In the genomic region with DNA sequence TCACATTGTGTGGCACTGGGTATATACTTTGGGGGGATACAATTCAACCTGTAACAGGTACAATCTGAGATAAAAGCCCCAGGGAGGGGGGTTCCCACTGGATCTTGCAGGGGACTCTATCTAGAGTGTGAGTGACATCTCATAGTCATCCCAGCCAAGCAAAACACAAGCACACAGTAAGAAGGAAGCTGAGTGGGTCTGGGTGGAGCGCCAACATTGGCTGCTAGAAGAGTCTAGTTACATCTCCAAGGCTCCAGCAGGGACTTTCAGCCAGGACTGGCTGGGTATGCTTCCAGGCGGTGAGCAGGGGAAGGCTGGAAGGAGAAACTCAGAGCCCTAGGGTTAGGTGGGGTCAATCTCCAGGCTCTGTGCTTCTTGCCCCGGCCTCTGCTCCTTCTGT, we compare ENCODE assay signal across 18 cellular contexts. TPM values are rescaled to one million over a fixed set of nuclear protein-coding genes. Genes with fewer than 3 reads are reported as not detected.
A peak's percentile ranks its signal among the peaks of the same experiment; 100 is the strongest.
DNase-seq lines count a peak whose midpoint lies in the region; ATAC-seq and TF ChIP-seq lines count a peak whose summit lies in the region.
"Had no signal": no experiment of that assay in that cellular context is flagged by ENCODE, and none has a peak within 500 bp of the region (broad histone marks: within the 10 kb centered on the region; RNA-seq: fewer than 3 reads in every experiment).

No MANE protein-coding gene starts in this region.

- peaks cover 23 to 25% of the 10 kb centered on the region in 2 donors for H3K4me1 Mint-ChIP-seq in natural killer cell treated with Interleukin-12 subunit alpha and Interleukin-12 subunit beta and Interleukin-15 and Interleukin-18, amount 100 ng/mL, for 72 hours (ENCODE audit: low read depth in 2 of 2)

- peak; percentile 76 for ATAC-seq in Right ventricle myocardium inferior
- no peak for ATAC-seq in natural killer cell treated with Interleukin-12 subunit alpha and Interleukin-12 subunit beta and Interleukin-15 and Interleukin-18, amount 100 ng/mL, for 72 hours
- ATAC-seq: Panc1 had no signal

- no peak overlapping the region for H3K4me3 Mint-ChIP-seq in natural killer cell treated with Interleukin-12 subunit alpha and Interleukin-12 subunit beta and Interleukin-15 and Interleukin-18, amount 100 ng/mL, for 72 hours

- intact Hi-C loops in Right ventricle myocardium inferior (cut with DNase I) (no loop called here), left ventricle myocardium inferior (cut with micrococcal nuclease) (no loop called here)

- H3K27me3 ChIP-seq in right atrium auricular region: no peaks in the 10 kb centered on the region
- no peaks in the 10 kb centered on the region for H3K27me3 ChIP-seq in brain microvascular endothelial cell (replicated peaks)
- no peaks in the 10 kb centered on the region for H3K27me3 ChIP-seq in left ventricle myocardium inferior (ENCODE audit: low read depth)

- H3K4me3 ChIP-seq in right atrium auricular region (no peak overlapping the region), brain microvascular endothelial cell (ENCODE audit: low read depth, low read length) (no peak overlapping the region), left ventricle myocardium inferior (no peak overlapping the region)
- H3K4me3 ChIP-seq: A549 had no signal

- peaks cover 14 to 16% of the 10 kb centered on the region in 2 donors for H3K27me3 Mint-ChIP-seq in natural killer cell treated with Interleukin-12 subunit alpha and Interleukin-12 subunit beta and Interleukin-15 and Interleukin-18, amount 100 ng/mL, for 72 hours

- DNase-seq in Right ventricle myocardium inferior (ENCODE audit: missing footprints) (no peak), right atrium auricular region (ENCODE audit: low spot score) (no peak), brain microvascular endothelial cell (peak; percentile 77), left ventricle myocardium inferior (peak; percentile 41), activated gamma-delta T cell (lab: John Stamatoyannopoulos, UW) (no peak), HT-29 (ENCODE audit: low spot score) (no peak)
- no peak for DNase-seq in natural killer cell treated with Interleukin-12 subunit alpha and Interleukin-12 subunit beta and Interleukin-15 and Interleukin-18, amount 100 ng/mL, for 72 hours (ENCODE audit: low spot score)
- no peak for DNase-seq in activated CD4-positive, alpha-beta T cell treated with anti-CD3 and anti-CD28 coated beads for 48 hours
- DNase-seq: activated CD8-positive, alpha-beta memory T cell treated with anti-CD3 and anti-CD28 coated beads, Interleukin-2, amount 50 U/mL, for 4 hours; Caco-2; hippocampal formation; NCI-H187; NCI-H526 treated with DMSO at 0.1 percent for 48 hours had no signal

- no peak overlapping the region for H3K27ac Mint-ChIP-seq in natural killer cell treated with Interleukin-12 subunit alpha and Interleukin-12 subunit beta and Interleukin-15 and Interleukin-18, amount 100 ng/mL, for 72 hours

- H3K36me3 ChIP-seq in right atrium auricular region: no peaks in the 10 kb centered on the region
- H3K36me3 ChIP-seq in brain microvascular endothelial cell (replicated peaks): no peaks in the 10 kb centered on the region
- H3K36me3 ChIP-seq in left ventricle myocardium inferior: no peaks in the 10 kb centered on the region

- in situ Hi-C loops in brain microvascular endothelial cell (cut with HindIII; ENCODE audit: low pct_ligation_motif_present, low sequenced_read_pairs): no loop called here

- H3K27ac ChIP-seq in right atrium auricular region: no peak overlapping the region
- no peak overlapping the region for H3K27ac ChIP-seq in brain microvascular endothelial cell
- H3K27ac ChIP-seq in left ventricle myocardium inferior (replicated peaks): no peak overlapping the region
- H3K27ac ChIP-seq: parathyroid adenoma had no signal

- no peak for TF ChIP-seq CTCF in right atrium auricular region (IDR thresholded peaks at IDR 0.05)
- TF ChIP-seq CTCF in brain microvascular endothelial cell (IDR thresholded peaks at IDR 0.05; ENCODE audit: low read depth, low read length, missing control alignments): no peak
- no peak for TF ChIP-seq CTCF in left ventricle myocardium inferior (IDR thresholded peaks at IDR 0.05; ENCODE audit: borderline replicate concordance)

- no peaks in the 10 kb centered on the region for H3K36me3 Mint-ChIP-seq in natural killer cell treated with Interleukin-12 subunit alpha and Interleukin-12 subunit beta and Interleukin-15 and Interleukin-18, amount 100 ng/mL, for 72 hours
- H3K36me3 Mint-ChIP-seq: activated naive CD4-positive, alpha-beta T cell treated with anti-CD3 and anti-CD28 coated beads, Interleukin-2, amount 50 U/mL, for 72 hours had no signal

- no peaks in the 10 kb centered on the region for H3K9me3 Mint-ChIP-seq in natural killer cell treated with Interleukin-12 subunit alpha and Interleukin-12 subunit beta and Interleukin-15 and Interleukin-18, amount 100 ng/mL, for 72 hours
- H3K9me3 Mint-ChIP-seq: activated naive CD4-positive, alpha-beta T cell treated with anti-CD3 and anti-CD28 coated beads, Interleukin-2, amount 50 U/mL, for 72 hours had no signal

- H3K4me1 ChIP-seq in right atrium auricular region: no peaks in the 10 kb centered on the region
- H3K4me1 ChIP-seq in left ventricle myocardium inferior: no peaks in the 10 kb centered on the region
- H3K4me1 ChIP-seq: parathyroid adenoma had no signal

- no peaks in the 10 kb centered on the region for H3K9me3 ChIP-seq in right atrium auricular region
- H3K9me3 ChIP-seq in left ventricle myocardium inferior (replicated peaks): no peaks in the 10 kb centered on the region
- H3K9me3 ChIP-seq: A549, Caco-2 had no signal

RNA-seq across cellular contexts. Expression of a gene that starts 53.0 kb away (rescaled TPM):
- total RNA-seq in Right ventricle myocardium inferior (not detected), right atrium auricular region (under 1 TPM in 1 of 2 donors, not detected in 1; 0.16 TPM), left ventricle myocardium inferior (0.27 TPM)
- total RNA-seq in natural killer cell treated with Interleukin-12 subunit alpha and Interleukin-12 subunit beta and Interleukin-15 and Interleukin-18, amount 100 ng/mL, for 72 hours: 1 to 10 TPM; 2.3 to 3.0 TPM
- total RNA-seq in HT-29 (2014; rRNA removed; shearing (Covaris generic)): not detected in 2 replicates
- total RNA-seq: Caco-2, cerebellum had no signal

Comparison
In these comparisons a context has a peak if more than half of its experiments do, and no peak if none do; other contexts are left out.
1. DNase-seq: peak in brain microvascular endothelial cell (single experiment) and left ventricle myocardium inferior (single experiment); none in Right ventricle myocardium inferior (single experiment), right atrium auricular region (single experiment), activated gamma-delta T cell (single experiment), natural killer cell treated with Interleukin-12 subunit alpha and Interleukin-12 subunit beta and Interleukin-15 and Interleukin-18, amount 100 ng/mL, for 72 hours (single experiment), HT-29 (single experiment) and activated CD4-positive, alpha-beta T cell treated with anti-CD3 and anti-CD28 coated beads for 48 hours (single experiment).